In the genomic region with DNA sequence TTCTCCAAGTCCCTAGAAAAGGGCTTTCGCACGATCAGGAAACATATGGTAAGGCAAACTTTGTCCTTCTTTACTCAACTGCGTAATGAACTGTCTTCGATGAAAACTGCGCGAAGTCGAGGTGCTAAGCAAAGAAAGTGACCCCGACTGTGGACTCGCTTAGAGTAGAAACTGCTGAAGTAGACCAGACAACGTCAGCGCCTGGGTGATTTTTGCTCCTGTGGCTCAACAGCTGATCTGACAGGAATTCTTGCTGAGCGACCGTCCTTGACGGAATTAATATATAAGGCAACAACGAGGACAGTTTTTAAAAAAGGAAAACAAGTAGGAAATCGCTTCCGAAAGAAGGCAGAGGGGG, we compare ENCODE assay signal across 8 cellular contexts. TPM values are rescaled to one million over a fixed set of nuclear protein-coding genes. Genes with fewer than 3 reads are reported as not detected.
DNase-seq lines count a peak whose midpoint lies in the region; ATAC-seq, FAIRE-seq and TF ChIP-seq lines count a peak whose summit lies in the region.

No MANE protein-coding gene starts in this region.

- POLR2A ChIA-PET in CD4-positive, alpha-beta T cell (lab: Charles Lee) = interaction anchor here (0.6 to 6.2 kb wide), 17 partner anchors 9 to 937 kb away, joined by 3 to 103 read pairs (median 5); a partner anchor contains a TSS
- POLR2A ChIA-PET in HCT116 (lab: Charles Lee) = interaction anchor here (0.6 to 1.4 kb wide), 5 partner anchors 9 to 937 kb away, joined by 3 to 4 read pairs (median 3); a partner anchor contains a TSS
- POLR2A ChIA-PET in SK-N-SH (lab: Yijun Ruan, JAX) = interaction anchor here (0.6 to 1.9 kb wide), 5 partner anchors 9 to 225 kb away, joined by 3 to 9 read pairs (median 3); a partner anchor contains a TSS
- POLR2A ChIA-PET in HepG2 (lab: Yijun Ruan, JAX) = interaction anchor here (0.6 to 2.3 kb wide), 24 partner anchors 9 to 939 kb away, joined by 3 to 26 read pairs (median 5); a partner anchor contains a TSS

- TF ChIP-seq POLR2A in HCT116 (IDR thresholded peaks at IDR 0.05; ENCODE audit: borderline replicate concordance, extremely low read depth, insufficient read depth, insufficient read length) (no peak), HepG2 (IDR thresholded peaks at IDR 0.05; ENCODE audit: insufficient read depth in 1 of 2, low read depth in 2 of 2, low read length in 2 of 2) (no peak), stomach (IDR thresholded peaks at IDR 0.05) (no peak)

- H3K4me2 ChIP-seq in HCT116 (ENCODE audit: low read length) = peak overlapping the region; percentile 84
- H3K4me2 ChIP-seq in SK-N-SH = peak overlapping the region; percentile 74
- peak overlapping the region; percentile 70 for H3K4me2 ChIP-seq in HepG2 (ENCODE audit: low read depth, low read length)

- CTCF ChIA-PET in CD4-positive, alpha-beta T cell (lab: Charles Lee) = no interaction called here
- CTCF ChIA-PET in HCT116 (lab: Charles Lee) = no interaction called here
- CTCF ChIA-PET in SK-N-SH (lab: Yijun Ruan, JAX) = interaction anchor here (1.0 to 1.3 kb wide), 3 partner anchors 14 to 63 kb away, joined by 3 to 4 read pairs (median 3); no protein-coding TSS in a partner anchor
- CTCF ChIA-PET in HepG2 (lab: Yijun Ruan, JAX; ENCODE audit: low intra/inter-chr PET ratio, low total read pairs) = no interaction called here

- H3K36me3 Mint-ChIP-seq in CD4-positive, alpha-beta T cell (ENCODE audit: low read depth) = peaks cover 43% of the 10 kb centered on the region

- H3K9me3 ChIP-seq in CD4-positive, alpha-beta T cell (ENCODE audit: control insufficient read depth, low read length) = no peaks in the 10 kb centered on the region
- H3K9me3 ChIP-seq in HCT116 (ENCODE audit: control insufficient read depth in 1 of 2, insufficient read depth in 1 of 2, low read depth in 1 of 2, low read length in 2 of 2) = no peaks in the 10 kb centered on the region
- no peaks in the 10 kb centered on the region for H3K9me3 ChIP-seq in SK-N-SH
- no peaks in the 10 kb centered on the region for H3K9me3 ChIP-seq in HepG2 (ENCODE audit: low read length)
- no peaks in the 10 kb centered on the region for H3K9me3 ChIP-seq in stomach

- peak overlapping the region; percentile 100 for H3K4me3 Mint-ChIP-seq in CD4-positive, alpha-beta T cell

- H3F3A ChIP-seq in SK-N-SH (replicated peaks; ENCODE audit: insufficient read depth) = peaks cover 48% of the 10 kb centered on the region

- FAIRE-seq in HepG2 (lab: Jason Lieb, UNC) = no peak

- BruUV-seq in HCT116 (replicated peaks; lab: Mats Ljungman, UMichigan) (no TSS peak), HepG2 (replicated peaks; lab: Mats Ljungman, UMichigan) (TSS peak; percentile 72)

- no peaks in the 10 kb centered on the region for H3K27me3 ChIP-seq in CD4-positive, alpha-beta T cell (ENCODE audit: control insufficient read depth, insufficient read depth, low read length)
- H3K27me3 ChIP-seq in HCT116 (ENCODE audit: insufficient read depth, low read length) = no peaks in the 10 kb centered on the region
- H3K27me3 ChIP-seq in SK-N-SH (ENCODE audit: insufficient read depth) = no peaks in the 10 kb centered on the region
- no peaks in the 10 kb centered on the region for H3K27me3 ChIP-seq in dorsolateral prefrontal cortex
- H3K27me3 ChIP-seq in HepG2 (ENCODE audit: control insufficient read depth in 1 of 2, insufficient read depth in 2 of 2, low read length in 2 of 2) = no peaks in the 10 kb centered on the region; a peak in 1 of 5 replicates
- H3K27me3 ChIP-seq in stomach = no peaks in the 10 kb centered on the region

- H4K20me1 ChIP-seq in HCT116 (ENCODE audit: insufficient read depth) (no peaks in the 10 kb centered on the region), SK-N-SH (ENCODE audit: insufficient read depth) (peaks cover 23% of the 10 kb centered on the region; the same call in 1 of the 2 replicates), HepG2 (ENCODE audit: insufficient read depth, low read length) (no peaks in the 10 kb centered on the region; the same call in 1 of the 2 replicates)

- DNase-seq in CD4-positive, alpha-beta T cell = peak in 2 of 10 experiments; percentile 1 to 3
- DNase-seq in HCT116 (ENCODE audit: low read depth, low spot score) (no peak), SK-N-SH (peak; percentile 31), dorsolateral prefrontal cortex (peak in 5 of 10 donors; percentile 29 to 41 (median 34)), HepG2 (ENCODE audit: low spot score) (peak; percentile 25), stomach (no peak)

- H3K4me1 Mint-ChIP-seq in CD4-positive, alpha-beta T cell (ENCODE audit: low read depth) = peaks cover 37% of the 10 kb centered on the region

- no peaks in the 10 kb centered on the region for H3K9me2 ChIP-seq in HCT116 (ENCODE audit: insufficient read depth)
- no peaks in the 10 kb centered on the region for H3K9me2 ChIP-seq in SK-N-SH

- intact Hi-C loops in CD4-positive, alpha-beta T cell (cut with DNase I, micrococcal nuclease) = loop anchor here (1.0 to 5.0 kb wide), 7 partner anchors 33 to 124 kb away; a partner anchor contains a TSS
- intact Hi-C loops in HCT116 (cut with micrococcal nuclease) = loop anchor here (10.0 kb wide), 1 partner anchor 118 kb away; a partner anchor contains a TSS
- intact Hi-C loops in dorsolateral prefrontal cortex (cut with DNase I) = loop anchor here (2.0 to 5.0 kb wide), 4 partner anchors 32 to 446 kb away; a partner anchor contains a TSS
- intact Hi-C loops in HepG2 (cut with micrococcal nuclease; ENCODE audit: unreplicated experiment) = loop anchor here (1.0 to 10.0 kb wide), 6 partner anchors 34 to 372 kb away; a partner anchor contains a TSS
- intact Hi-C loops in stomach (cut with DNase I; ENCODE audit: low total_unique reads) = no loop called here

- RAD21 ChIA-PET in HCT116 (lab: Charles Lee; ENCODE audit: low non-redundant PET in 1 of 2, low total read pairs in 2 of 2, uncharacterized antibody in 2 of 2, unreplicated experiment in 2 of 2) = interaction anchor here in 1 of 2 experiments (1.0 kb wide), 1 partner anchor 246 kb away, joined by 3 read pairs; no protein-coding TSS in a partner anchor

- TF ChIP-seq RAD21 in HCT116 (IDR thresholded peaks at IDR 0.05; ENCODE audit: low read depth) = no peak
- TF ChIP-seq RAD21 in SK-N-SH (IDR thresholded peaks at IDR 0.05; ENCODE audit: low read length) = no peak
- TF ChIP-seq RAD21 in HepG2 (CRISPR knock-in tag; IDR thresholded peaks at IDR 0.05) = no peak

- no peak for TF ChIP-seq CTCF in CD4-positive, alpha-beta T cell (IDR thresholded peaks at IDR 0.05)
- TF ChIP-seq CTCF in HCT116 (IDR thresholded peaks at IDR 0.05 in 2 of 3, conservative IDR thresholded peaks at IDR 0.05 in 1 of 3; ENCODE audit: borderline replicate concordance in 1 of 3, insufficient read depth in 1 of 3, low read depth in 2 of 3, low read length in 2 of 3) = no peak
- TF ChIP-seq CTCF in SK-N-SH (IDR thresholded peaks at IDR 0.05) = no peak
- TF ChIP-seq CTCF in dorsolateral prefrontal cortex (IDR thresholded peaks at IDR 0.05 in 54 of 56, conservative IDR thresholded peaks at IDR 0.05 in 2 of 56; ENCODE audit: low read depth in 1 of 56, partially characterized antibody in 56 of 56) = no peak
- no peak for TF ChIP-seq CTCF in HepG2 (CRISPR knock-in tag; IDR thresholded peaks at IDR 0.05)
- TF ChIP-seq CTCF in stomach (IDR thresholded peaks at IDR 0.05) = no peak

- H3K79me2 ChIP-seq in HCT116 (ENCODE audit: insufficient read depth, low read length) = peaks cover 18% of the 10 kb centered on the region
- peaks cover 63% of the 10 kb centered on the region for H3K79me2 ChIP-seq in SK-N-SH (ENCODE audit: insufficient read depth)
- peaks cover 26% of the 10 kb centered on the region for H3K79me2 ChIP-seq in HepG2 (ENCODE audit: insufficient read depth, low read length)

- in situ Hi-C loops in HepG2 (cut with HindIII; ENCODE audit: extremely low pct_ligation_motif_present, low pct_unique_long_range_greater_than_20kb) = loop anchor here (25.0 kb wide), 1 partner anchor 256 kb away; no protein-coding TSS in a partner anchor

- no peaks in the 10 kb centered on the region for H3K27me3 Mint-ChIP-seq in CD4-positive, alpha-beta T cell

- H3K36me3 ChIP-seq in HCT116 (ENCODE audit: control insufficient read depth in 1 of 2, insufficient read depth in 2 of 2, low read length in 2 of 2) (peaks cover 14 to 15% of the 10 kb centered on the region in 2 experiments; a peak in 3 of 4 replicates), SK-N-SH (replicated peaks in 1 of 2; ENCODE audit: control insufficient read depth in 1 of 2, insufficient read depth in 2 of 2, low read length in 1 of 2) (peaks cover 24 to 41% of the 10 kb centered on the region in 2 experiments), HepG2 (replicated peaks in 1 of 2; ENCODE audit: control insufficient read depth in 1 of 2, insufficient read depth in 2 of 2, low read length in 2 of 2) (peaks cover under 1 to 23% of the 10 kb centered on the region in 2 experiments; a peak in 4 of 5 replicates), stomach (peaks cover 18 to 38% (median 36%) of the 10 kb centered on the region in 4 donors)

- H3K9ac ChIP-seq in HCT116 (ENCODE audit: low read length) = peak overlapping the region; percentile 69
- peak overlapping the region; percentile 96 for H3K9ac ChIP-seq in SK-N-SH
- peak overlapping the region; percentile 94 for H3K9ac ChIP-seq in HepG2 (ENCODE audit: insufficient read depth, low read depth, low read length)

- WGBS in SK-N-SH (ENCODE audit: low lambda C conversion rate) = 1% methylated on average over 17 of the region's 17 CpGs
- WGBS in HepG2 (ENCODE audit: low lambda C conversion rate) = under 1% methylated on average over 17 of the region's 17 CpGs
- WGBS in stomach, 5 donors = 0 to 1% (median 0%) methylated on average over 17 of the region's 17 CpGs

- TF ChIP-seq EP300 in SK-N-SH (IDR thresholded peaks at IDR 0.05; ENCODE audit: borderline replicate concordance in 1 of 2, low read depth in 1 of 2, low read length in 1 of 2) (no peak), HepG2 (IDR thresholded peaks at IDR 0.05; ENCODE audit: low read depth in 2 of 2, low read length in 2 of 2) (no peak), HepG2 (CRISPR knock-in tag; IDR thresholded peaks at IDR 0.05; ENCODE audit: borderline replicate concordance) (no peak), stomach (IDR thresholded peaks at IDR 0.05) (no peak)

- H2AFZ ChIP-seq in HCT116 (ENCODE audit: low read depth, low read length, poor library complexity, severe bottlenecking) = no peak overlapping the region
- no peak overlapping the region for H2AFZ ChIP-seq in SK-N-SH (ENCODE audit: low read depth)
- no peak overlapping the region for H2AFZ ChIP-seq in HepG2 (ENCODE audit: low read length)

- peak overlapping the region; percentile 82 to 89 for H3K4me3 ChIP-seq in HCT116 (replicated peaks in 1 of 2; ENCODE audit: low read depth in 1 of 2, low read length in 2 of 2)
- H3K4me3 ChIP-seq in SK-N-SH (ENCODE audit: low read depth in 2 of 2, low read length in 1 of 2) = peak overlapping the region; percentile 75 to 76
- peak overlapping the region; percentile 51 to 99 (median 90) for H3K4me3 ChIP-seq in dorsolateral prefrontal cortex
- H3K4me3 ChIP-seq in HepG2 (replicated peaks in 1 of 3; ENCODE audit: insufficient read depth in 1 of 3, low read depth in 2 of 3, low read length in 3 of 3) = peak overlapping the region; percentile 78 to 96 (median 96)
- peak overlapping the region; percentile 78 to 84 (median 82) for H3K4me3 ChIP-seq in stomach

- ATAC-seq in CD4-positive, alpha-beta T cell (ENCODE audit: poor library complexity) = no peak
- no peak for ATAC-seq in HCT116
- peak; percentile 29 for ATAC-seq in HepG2
- ATAC-seq in HG02840 (IDR thresholded peaks at IDR 0.05; ENCODE audit: low FRiP score, unreplicated experiment) = no peak
- no peak for ATAC-seq in GM19023 (IDR thresholded peaks at IDR 0.05; ENCODE audit: unreplicated experiment)

- H3K27ac ChIP-seq in CD4-positive, alpha-beta T cell (ENCODE audit: low read depth, low read length) = peak overlapping the region; percentile 70
- peak overlapping the region; percentile 92 for H3K27ac ChIP-seq in HCT116 (ENCODE audit: low read depth, low read length)
- peak overlapping the region; percentile 97 to 99 for H3K27ac ChIP-seq in SK-N-SH (ENCODE audit: low read depth in 2 of 2, low read length in 1 of 2)
- peak overlapping the region; percentile 69 to 98 (median 94) for H3K27ac ChIP-seq in dorsolateral prefrontal cortex
- peak overlapping the region; percentile 89 for H3K27ac ChIP-seq in HepG2 (ENCODE audit: extremely low read length, insufficient read depth, low read length)
- H3K27ac ChIP-seq in stomach = peak overlapping the region; percentile 92 to 98 (median 96)

- H3K27ac Mint-ChIP-seq in CD4-positive, alpha-beta T cell = peak overlapping the region; percentile 98

- H3K9me3 Mint-ChIP-seq in CD4-positive, alpha-beta T cell = no peaks in the 10 kb centered on the region

- H3K4me1 ChIP-seq in HCT116 (ENCODE audit: control insufficient read depth in 1 of 2, insufficient read depth in 2 of 2, low read length in 2 of 2) (peaks cover 9 to 13% of the 10 kb centered on the region in 2 experiments; a peak in 3 of 4 replicates), SK-N-SH (ENCODE audit: control insufficient read depth in 1 of 2, insufficient read depth in 2 of 2, low read depth in 1 of 2, low read length in 1 of 2) (peaks cover 3 to 8% of the 10 kb centered on the region in 2 experiments; a peak in 1 of 4 replicates), HepG2 (ENCODE audit: insufficient read depth, low read length) (peaks cover 24% of the 10 kb centered on the region), stomach (peaks cover 12 to 35% (median 22%) of the 10 kb centered on the region in 4 donors)

RNA-seq across cellular contexts. Expression of a gene that starts 0.6 kb away (rescaled TPM):
- total RNA-seq in CD4-positive, alpha-beta T cell = 10 to 100 TPM; 40.0 to 43.1 TPM
- total RNA-seq in HCT116 (2021; ENCODE audit: unreplicated experiment) (139 TPM), dorsolateral prefrontal cortex (10 to 100 TPM; 35.0 to 86.0 (median 57.2) TPM), HepG2 (2016; rRNA removed; fragmentation: Illumina TruSeq; extraction: Trizol) (433 and 596 TPM in 2 replicates), stomach (10 to 100 TPM in 4 of 5 donors, 1 to 10 TPM in 1; 8.4 to 69.8 (median 33.0) TPM)
- polyA plus RNA-seq in HCT116 (2012) = 58.0 and 76.4 TPM in 2 replicates
- polyA plus RNA-seq in SK-N-SH (2012; rRNA removed) (319 and 321 TPM in 2 replicates), HepG2 (2011; rRNA removed) (210 and 231 TPM in 2 replicates), stomach (100 to 1,000 TPM; 211 to 432 (median 244) TPM)
- polyA plus RNA-seq in SK-N-SH (2012; cell fraction: cytosol; rRNA removed) = 411 and 679 TPM in 2 replicates
- 82.3 and 147 TPM in 2 replicates for polyA plus RNA-seq in SK-N-SH (2012; cell fraction: nucleus; rRNA removed)
- 167 and 206 TPM in 2 replicates for total RNA-seq in HepG2 (2016; cell fraction: cytosol; rRNA removed; fragmentation: Illumina TruSeq; extraction: Trizol; ENCODE audit: low read depth)
- 426 and 625 TPM in 2 replicates for total RNA-seq in HepG2 (2016; cell fraction: insoluble cytoplasmic fraction; rRNA removed; fragmentation: Illumina TruSeq; extraction: Trizol)
- 209 and 262 TPM in 2 replicates for total RNA-seq in HepG2 (2016; cell fraction: membrane; rRNA removed; fragmentation: Illumina TruSeq; extraction: Trizol)
- total RNA-seq in HepG2 (2016; cell fraction: nucleus; rRNA removed; fragmentation: Illumina TruSeq; extraction: Trizol) = 142 and 149 TPM in 2 replicates
- 112 and 159 TPM in 2 replicates for polyA plus RNA-seq in HepG2 (2011; cell fraction: cytosol; rRNA removed)
- polyA plus RNA-seq in HepG2 (2011; cell fraction: nucleus; rRNA removed) = 53.6 and 77.1 TPM in 2 replicates
- 270 and 317 TPM in 2 replicates for polyA plus RNA-seq in HepG2 (2012)
- polyA plus RNA-seq in HepG2 (2016; cell fraction: cytosol; fragmentation: Illumina TruSeq; extraction: Trizol; ENCODE audit: low read depth) = 194 and 258 TPM in 2 replicates
- 673 and 714 TPM in 2 replicates for polyA plus RNA-seq in HepG2 (2016; cell fraction: insoluble cytoplasmic fraction; fragmentation: Illumina TruSeq; extraction: Trizol; ENCODE audit: low read depth)
- polyA plus RNA-seq in HepG2 (2016; cell fraction: membrane; fragmentation: Illumina TruSeq; extraction: Trizol; ENCODE audit: low read depth) = 226 and 313 TPM in 2 replicates
- 277 and 280 TPM in 2 replicates for polyA plus RNA-seq in HepG2 (2016; cell fraction: nucleus; fragmentation: Illumina TruSeq; extraction: Trizol; ENCODE audit: insufficient read depth, low read depth)
- 12.7 and 14.4 TPM in 2 replicates for polyA minus RNA-seq in HepG2 (2011; rRNA and poly(A)+ RNA removed; ENCODE audit: low replicate concordance)
- 46.3 and 58.6 TPM in 2 replicates for polyA minus RNA-seq in HepG2 (2011; cell fraction: cytosol; rRNA and poly(A)+ RNA removed)
- 80.2 and 91.3 TPM in 2 replicates for polyA minus RNA-seq in HepG2 (2011; cell fraction: nucleus; rRNA and poly(A)+ RNA removed)

RNA-seq across cellular contexts. Expression of a gene that starts 32.7 kb away (rescaled TPM):
- 10 to 100 TPM; 74.5 to 75.2 TPM for total RNA-seq in CD4-positive, alpha-beta T cell
- total RNA-seq in HCT116 (2021; ENCODE audit: unreplicated experiment) (19.4 TPM), dorsolateral prefrontal cortex (10 to 100 TPM; 22.5 to 54.3 (median 36.0) TPM), HepG2 (2016; rRNA removed; fragmentation: Illumina TruSeq; extraction: Trizol) (14.2 and 20.4 TPM in 2 replicates), stomach (100 to 1,000 TPM in 1 of 5 donors, 10 to 100 TPM in 3, 1 to 10 TPM in 1; 2.0 to 103 (median 23.2) TPM)
- polyA plus RNA-seq in HCT116 (2012) = 4.1 and 6.9 TPM in 2 replicates
- polyA plus RNA-seq in SK-N-SH (2012; rRNA removed) (4.7 and 5.4 TPM in 2 replicates), HepG2 (2011; rRNA removed) (4.7 and 6.8 TPM in 2 replicates), stomach (10 to 100 TPM in 2 of 3 donors, 1 to 10 TPM in 1; 4.5 to 13.6 (median 13.4) TPM)
- polyA plus RNA-seq in SK-N-SH (2012; cell fraction: cytosol; rRNA removed) = 8.9 and 12.6 TPM in 2 replicates
- polyA plus RNA-seq in SK-N-SH (2012; cell fraction: nucleus; rRNA removed) = 1.9 and 6.2 TPM in 2 replicates
- 0.79 and 1.7 TPM in 2 replicates for total RNA-seq in HepG2 (2016; cell fraction: cytosol; rRNA removed; fragmentation: Illumina TruSeq; extraction: Trizol; ENCODE audit: low read depth)
- 14.3 and 23.1 TPM in 2 replicates for total RNA-seq in HepG2 (2016; cell fraction: insoluble cytoplasmic fraction; rRNA removed; fragmentation: Illumina TruSeq; extraction: Trizol)
- total RNA-seq in HepG2 (2016; cell fraction: membrane; rRNA removed; fragmentation: Illumina TruSeq; extraction: Trizol) = 4.1 and 5.5 TPM in 2 replicates
- total RNA-seq in HepG2 (2016; cell fraction: nucleus; rRNA removed; fragmentation: Illumina TruSeq; extraction: Trizol) = 7.3 and 8.0 TPM in 2 replicates
- polyA plus RNA-seq in HepG2 (2011; cell fraction: cytosol; rRNA removed) = 2.3 and 3.5 TPM in 2 replicates
- polyA plus RNA-seq in HepG2 (2011; cell fraction: nucleus; rRNA removed) = 3.0 TPM in 2 replicates
- polyA plus RNA-seq in HepG2 (2012) = 5.3 and 8.5 TPM in 2 replicates
- 1.4 and 1.5 TPM in 2 replicates for polyA plus RNA-seq in HepG2 (2016; cell fraction: cytosol; fragmentation: Illumina TruSeq; extraction: Trizol; ENCODE audit: low read depth)
- polyA plus RNA-seq in HepG2 (2016; cell fraction: insoluble cytoplasmic fraction; fragmentation: Illumina TruSeq; extraction: Trizol; ENCODE audit: low read depth) = 11.3 and 13.5 TPM in 2 replicates
- polyA plus RNA-seq in HepG2 (2016; cell fraction: membrane; fragmentation: Illumina TruSeq; extraction: Trizol; ENCODE audit: low read depth) = 2.8 and 2.9 TPM in 2 replicates
- 7.1 and 7.6 TPM in 2 replicates for polyA plus RNA-seq in HepG2 (2016; cell fraction: nucleus; fragmentation: Illumina TruSeq; extraction: Trizol; ENCODE audit: insufficient read depth, low read depth)
- polyA minus RNA-seq in HepG2 (2011; rRNA and poly(A)+ RNA removed; ENCODE audit: low replicate concordance) = 4.8 and 5.9 TPM in 2 replicates
- 22.2 and 22.6 TPM in 2 replicates for polyA minus RNA-seq in HepG2 (2011; cell fraction: cytosol; rRNA and poly(A)+ RNA removed)
- polyA minus RNA-seq in HepG2 (2011; cell fraction: nucleus; rRNA and poly(A)+ RNA removed) = 5.2 and 8.2 TPM in 2 replicates

RNA-seq across cellular contexts. Expression of a gene that starts 35.0 kb away (rescaled TPM):
- total RNA-seq in CD4-positive, alpha-beta T cell = 1 to 10 TPM; 6.9 to 7.0 TPM
- total RNA-seq in HCT116 (2021; ENCODE audit: unreplicated experiment) = 7.6 TPM
- 2.8 and 4.4 TPM in 2 replicates for polyA plus RNA-seq in HCT116 (2012)
- 23.3 and 28.5 TPM in 2 replicates for polyA plus RNA-seq in SK-N-SH (2012; rRNA removed)
- 32.3 and 44.5 TPM in 2 replicates for polyA plus RNA-seq in SK-N-SH (2012; cell fraction: cytosol; rRNA removed)
- polyA plus RNA-seq in SK-N-SH (2012; cell fraction: nucleus; rRNA removed) = 17.9 and 27.1 TPM in 2 replicates
- total RNA-seq in dorsolateral prefrontal cortex = 10 to 100 TPM in 70 of 120 experiments, 1 to 10 TPM in 50; 6.5 to 17.1 (median 10.3) TPM
- total RNA-seq in HepG2 (2016; rRNA removed; fragmentation: Illumina TruSeq; extraction: Trizol) = 23.0 and 31.0 TPM in 2 replicates
- 2.6 and 4.7 TPM in 2 replicates for total RNA-seq in HepG2 (2016; cell fraction: cytosol; rRNA removed; fragmentation: Illumina TruSeq; extraction: Trizol; ENCODE audit: low read depth)
- 20.3 and 27.6 TPM in 2 replicates for total RNA-seq in HepG2 (2016; cell fraction: insoluble cytoplasmic fraction; rRNA removed; fragmentation: Illumina TruSeq; extraction: Trizol)
- 6.4 and 8.7 TPM in 2 replicates for total RNA-seq in HepG2 (2016; cell fraction: membrane; rRNA removed; fragmentation: Illumina TruSeq; extraction: Trizol)
- 10.8 and 14.7 TPM in 2 replicates for total RNA-seq in HepG2 (2016; cell fraction: nucleus; rRNA removed; fragmentation: Illumina TruSeq; extraction: Trizol)
- polyA plus RNA-seq in HepG2 (2011; rRNA removed) = 12.2 and 14.8 TPM in 2 replicates
- polyA plus RNA-seq in HepG2 (2011; cell fraction: cytosol; rRNA removed) = 7.4 and 10.0 TPM in 2 replicates
- polyA plus RNA-seq in HepG2 (2011; cell fraction: nucleus; rRNA removed) = 4.0 and 4.7 TPM in 2 replicates
- polyA plus RNA-seq in HepG2 (2012) = 18.6 and 25.3 TPM in 2 replicates
- polyA plus RNA-seq in HepG2 (2016; cell fraction: cytosol; fragmentation: Illumina TruSeq; extraction: Trizol; ENCODE audit: low read depth) = 2.1 and 2.8 TPM in 2 replicates
- 27.4 and 33.8 TPM in 2 replicates for polyA plus RNA-seq in HepG2 (2016; cell fraction: insoluble cytoplasmic fraction; fragmentation: Illumina TruSeq; extraction: Trizol; ENCODE audit: low read depth)
- 4.7 and 5.9 TPM in 2 replicates for polyA plus RNA-seq in HepG2 (2016; cell fraction: membrane; fragmentation: Illumina TruSeq; extraction: Trizol; ENCODE audit: low read depth)
- 13.9 and 15.3 TPM in 2 replicates for polyA plus RNA-seq in HepG2 (2016; cell fraction: nucleus; fragmentation: Illumina TruSeq; extraction: Trizol; ENCODE audit: insufficient read depth, low read depth)
- polyA minus RNA-seq in HepG2 (2011; rRNA and poly(A)+ RNA removed; ENCODE audit: low replicate concordance) = 2.3 and 2.8 TPM in 2 replicates
- 8.0 and 8.3 TPM in 2 replicates for polyA minus RNA-seq in HepG2 (2011; cell fraction: cytosol; rRNA and poly(A)+ RNA removed)
- polyA minus RNA-seq in HepG2 (2011; cell fraction: nucleus; rRNA and poly(A)+ RNA removed) = 10.9 and 15.3 TPM in 2 replicates
- 10 to 100 TPM in 3 of 5 donors, 1 to 10 TPM in 2; 1.2 to 30.8 (median 14.8) TPM for total RNA-seq in stomach
- polyA plus RNA-seq in stomach = 10 to 100 TPM in 1 of 3 donors, 1 to 10 TPM in 2; 8.2 to 13.0 (median 9.3) TPM

Comparison
In these comparisons a context has a peak if more than half of its experiments do, and no peak if none do; other contexts are left out.
1. DNase-seq: peak in SK-N-SH (single experiment) and HepG2 (single experiment); none in HCT116 (single experiment) and stomach (single experiment).
2. Peak in every context shown above with its lines, with median percentiles within 50 percentile points of each other: H3K27ac ChIP-seq, H3K4me2 ChIP-seq, H3K4me3 ChIP-seq and H3K9ac ChIP-seq.